Comparison of ENCODE assay signal across 11 cellular contexts in the genomic region with DNA sequence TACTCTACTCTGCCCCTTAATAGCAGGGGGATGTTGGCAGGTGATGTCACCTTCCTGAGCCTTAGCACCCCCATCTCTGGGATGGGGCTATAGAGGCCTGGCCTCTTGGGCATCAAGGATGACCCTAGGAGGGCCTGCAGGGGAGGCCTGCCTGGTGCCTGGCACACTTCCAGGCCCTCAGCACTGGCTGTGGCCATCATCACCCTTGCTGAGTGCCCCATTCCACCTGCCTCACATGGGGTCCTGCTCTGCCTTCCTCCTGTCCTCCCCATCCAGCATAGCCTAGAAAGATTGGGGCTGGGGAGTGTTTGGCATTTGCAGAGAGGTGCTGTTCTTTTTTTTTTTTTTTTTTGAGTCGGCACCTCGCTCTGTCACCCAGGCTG. TPM values are rescaled to one million over a fixed set of nuclear protein-coding genes. Genes with fewer than 3 reads are reported as not detected.
A peak's percentile ranks its signal among the peaks of the same experiment; 100 is the strongest.
DNase-seq lines count a peak whose midpoint lies in the region; ATAC-seq and TF ChIP-seq lines count a peak whose summit lies in the region.
"Had no signal": no experiment of that assay in that cellular context is flagged by ENCODE, and none has a peak within 500 bp of the region (broad histone marks: within the 10 kb centered on the region; RNA-seq: fewer than 3 reads in every experiment).

No MANE protein-coding gene starts in this region.

- peaks cover 0 to 30% of the 10 kb centered on the region in 2 donors for H3K36me3 ChIP-seq in left lung
- peaks cover 11 to 12% of the 10 kb centered on the region in 2 donors for H3K36me3 ChIP-seq in thyroid gland

- ATAC-seq in left lung (no peak), HG02973 (IDR thresholded peaks at IDR 0.05; ENCODE audit: unreplicated experiment) (no peak)

- H3K4me1 Mint-ChIP-seq in activated CD4-positive, alpha-beta T cell treated with anti-CD3 and anti-CD28 coated beads, Interleukin-2, amount 10 ng/mL, durations not matched to agents 24 days and 14 days: peaks cover 53% of the 10 kb centered on the region
- H3K4me1 Mint-ChIP-seq in activated naive CD8-positive, alpha-beta T cell (ENCODE audit: low read depth): peaks cover 72% of the 10 kb centered on the region
- H3K4me1 Mint-ChIP-seq: neural crest cell had no signal

- H3K4me3 ChIP-seq in left lung (no peak overlapping the region), thyroid gland (replicated peaks in 1 of 3) (no peak overlapping the region)

- WGBS in thyroid gland, 2 donors: 98 to 100% methylated on average over 2 of the region's 2 CpGs

- H3K4me1 ChIP-seq in left lung (peaks cover 0 to 46% of the 10 kb centered on the region in 2 donors), thyroid gland (peaks cover 0 to 30% of the 10 kb centered on the region in 2 donors)

- intact Hi-C loops in activated CD4-positive, alpha-beta T cell treated with anti-CD3 and anti-CD28 coated beads, Interleukin-2, amount 10 ng/mL, durations not matched to agents 24 days and 14 days (cut with micrococcal nuclease): loop anchor here (5.0 kb wide), 1 partner anchor 446 kb away; a partner anchor contains a TSS
- intact Hi-C loops in left lung (cut with DNase I) (no loop called here), thyroid gland (cut with DNase I) (no loop called here)

- no peaks in the 10 kb centered on the region for H3K27me3 Mint-ChIP-seq in activated CD4-positive, alpha-beta T cell treated with anti-CD3 and anti-CD28 coated beads, Interleukin-2, amount 10 ng/mL, durations not matched to agents 24 days and 14 days
- H3K27me3 Mint-ChIP-seq in activated naive CD8-positive, alpha-beta T cell: no peaks in the 10 kb centered on the region
- H3K27me3 Mint-ChIP-seq: dendritic cell treated with granulocyte-macrophage colony-stimulating factor and Interleukin-4, amounts not matched to agents 40 ng/mL and 50 ng/mL, for 4 days had no signal

- peak overlapping the region; percentile 45 to 69 for H3K27ac ChIP-seq in left lung
- peak overlapping the region in 2 of 3 donors; percentile 61 to 71 for H3K27ac ChIP-seq in thyroid gland

- no peak for TF ChIP-seq POLR2A in thyroid gland (IDR thresholded peaks at IDR 0.05)

- TF ChIP-seq CTCF in left lung (IDR thresholded peaks at IDR 0.05) (no peak), thyroid gland (IDR thresholded peaks at IDR 0.05) (no peak), GM10248 (IDR thresholded peaks at IDR 0.05; ENCODE audit: control extremely low read depth, extremely low read depth, low read depth, missing control alignments) (no peak)

- no peaks in the 10 kb centered on the region for H3K9me3 ChIP-seq in left lung
- H3K9me3 ChIP-seq in thyroid gland: no peaks in the 10 kb centered on the region

- no peaks in the 10 kb centered on the region for H3K27me3 ChIP-seq in left lung
- H3K27me3 ChIP-seq in thyroid gland: no peaks in the 10 kb centered on the region

- peak overlapping the region; percentile 89 for H3K27ac Mint-ChIP-seq in activated CD4-positive, alpha-beta T cell treated with anti-CD3 and anti-CD28 coated beads, Interleukin-2, amount 10 ng/mL, durations not matched to agents 24 days and 14 days
- H3K27ac Mint-ChIP-seq in activated naive CD8-positive, alpha-beta T cell: peak overlapping the region; percentile 86

- peaks cover 20% of the 10 kb centered on the region for H3K36me3 Mint-ChIP-seq in activated CD4-positive, alpha-beta T cell treated with anti-CD3 and anti-CD28 coated beads, Interleukin-2, amount 10 ng/mL, durations not matched to agents 24 days and 14 days (ENCODE audit: low read depth)
- H3K36me3 Mint-ChIP-seq in activated naive CD8-positive, alpha-beta T cell: peaks cover 4% of the 10 kb centered on the region

- no peaks in the 10 kb centered on the region for H3K9me3 Mint-ChIP-seq in activated CD4-positive, alpha-beta T cell treated with anti-CD3 and anti-CD28 coated beads, Interleukin-2, amount 10 ng/mL, durations not matched to agents 24 days and 14 days
- no peaks in the 10 kb centered on the region for H3K9me3 Mint-ChIP-seq in activated naive CD8-positive, alpha-beta T cell (ENCODE audit: low read depth)
- H3K9me3 Mint-ChIP-seq: dendritic cell treated with granulocyte-macrophage colony-stimulating factor and Interleukin-4, amounts not matched to agents 40 ng/mL and 50 ng/mL, for 4 days; neural crest cell had no signal

- CTCF ChIA-PET in GM10248 (lab: Yijun Ruan, JAX): interaction anchor here (1.5 kb wide), 1 partner anchor 25 kb away, joined by 8 read pairs; no protein-coding TSS in a partner anchor

- no peak for DNase-seq in activated CD4-positive, alpha-beta T cell treated with anti-CD3 and anti-CD28 coated beads, Interleukin-2, amount 10 ng/mL, durations not matched to agents 24 days and 14 days
- no peak for DNase-seq in activated CD4-positive, alpha-beta T cell treated with anti-CD3 and anti-CD28 coated beads, Interleukin-2, amount 50 U/mL, for 48 hours
- DNase-seq in left lung (no peak), thyroid gland (no peak), HT-29 (ENCODE audit: low spot score) (no peak), GM10248 (ENCODE audit: extremely low spot score) (no peak)

- POLR2A ChIA-PET in GM10248 (lab: Yijun Ruan, JAX): no interaction called here

- H3K4me3 Mint-ChIP-seq in activated CD4-positive, alpha-beta T cell treated with anti-CD3 and anti-CD28 coated beads, Interleukin-2, amount 10 ng/mL, durations not matched to agents 24 days and 14 days: peak overlapping the region; percentile 76
- H3K4me3 Mint-ChIP-seq in activated naive CD8-positive, alpha-beta T cell: peak overlapping the region; percentile 61
- H3K4me3 Mint-ChIP-seq: dendritic cell treated with granulocyte-macrophage colony-stimulating factor and Interleukin-4, amounts not matched to agents 40 ng/mL and 50 ng/mL, for 4 days; neural crest cell had no signal

RNA-seq across cellular contexts. Expression of a gene that starts 17.7 kb away (rescaled TPM):
- total RNA-seq in activated CD4-positive, alpha-beta T cell treated with anti-CD3 and anti-CD28 coated beads, Interleukin-2, amount 10 ng/mL, durations not matched to agents 24 days and 14 days: 0.45 and 0.47 TPM in 2 replicates
- total RNA-seq in left lung (10 to 100 TPM; 32.6 to 49.4 TPM), thyroid gland (10 to 100 TPM; 10.1 to 65.3 (median 39.4) TPM)
- total RNA-seq in HT-29 (2014; rRNA removed; shearing (Covaris generic)): not detected in 2 replicates
- total RNA-seq: activated CD8-positive, alpha-beta memory T cell treated with anti-CD3 and anti-CD28 coated beads for 36 hours had no signal

RNA-seq across cellular contexts. Expression of a gene that starts 21.1 kb away (rescaled TPM):
- 27.7 and 28.4 TPM in 2 replicates for total RNA-seq in activated CD4-positive, alpha-beta T cell treated with anti-CD3 and anti-CD28 coated beads, Interleukin-2, amount 10 ng/mL, durations not matched to agents 24 days and 14 days
- 10 to 100 TPM; 61.9 to 70.6 TPM for total RNA-seq in left lung
- total RNA-seq in thyroid gland: 10 to 100 TPM; 56.3 to 65.6 (median 61.5) TPM
- total RNA-seq in HT-29 (2014; rRNA removed; shearing (Covaris generic)): 39.5 and 43.2 TPM in 2 replicates

RNA-seq across cellular contexts. Expression of a gene that starts 21.3 kb away (rescaled TPM):
- 11.7 and 14.4 TPM in 2 replicates for total RNA-seq in activated CD4-positive, alpha-beta T cell treated with anti-CD3 and anti-CD28 coated beads, Interleukin-2, amount 10 ng/mL, durations not matched to agents 24 days and 14 days
- total RNA-seq in left lung: 1 to 10 TPM; 6.2 to 7.4 TPM
- 10 to 100 TPM in 3 of 4 donors, 1 to 10 TPM in 1; 5.8 to 12.6 (median 12.3) TPM for total RNA-seq in thyroid gland
- total RNA-seq in HT-29 (2014; rRNA removed; shearing (Covaris generic)): 10.4 and 11.8 TPM in 2 replicates

RNA-seq across cellular contexts. Expression of a gene that starts 44.3 kb away (rescaled TPM):
- total RNA-seq in activated CD4-positive, alpha-beta T cell treated with anti-CD3 and anti-CD28 coated beads, Interleukin-2, amount 10 ng/mL, durations not matched to agents 24 days and 14 days: 15.2 and 15.9 TPM in 2 replicates
- total RNA-seq in left lung (10 to 100 TPM; 14.9 to 19.4 TPM), thyroid gland (10 to 100 TPM; 21.1 to 25.2 (median 22.2) TPM)
- total RNA-seq in HT-29 (2014; rRNA removed; shearing (Covaris generic)): 27.6 and 29.0 TPM in 2 replicates

RNA-seq across cellular contexts. Expression of a gene that starts 44.4 kb away (rescaled TPM):
- 162 and 176 TPM in 2 replicates for total RNA-seq in activated CD4-positive, alpha-beta T cell treated with anti-CD3 and anti-CD28 coated beads, Interleukin-2, amount 10 ng/mL, durations not matched to agents 24 days and 14 days
- 10 to 100 TPM; 42.6 to 60.9 TPM for total RNA-seq in left lung
- total RNA-seq in thyroid gland: 10 to 100 TPM; 27.1 to 78.2 (median 35.8) TPM
- total RNA-seq in HT-29 (2014; rRNA removed; shearing (Covaris generic)): 55.8 and 75.5 TPM in 2 replicates
